In the genomic region with DNA sequence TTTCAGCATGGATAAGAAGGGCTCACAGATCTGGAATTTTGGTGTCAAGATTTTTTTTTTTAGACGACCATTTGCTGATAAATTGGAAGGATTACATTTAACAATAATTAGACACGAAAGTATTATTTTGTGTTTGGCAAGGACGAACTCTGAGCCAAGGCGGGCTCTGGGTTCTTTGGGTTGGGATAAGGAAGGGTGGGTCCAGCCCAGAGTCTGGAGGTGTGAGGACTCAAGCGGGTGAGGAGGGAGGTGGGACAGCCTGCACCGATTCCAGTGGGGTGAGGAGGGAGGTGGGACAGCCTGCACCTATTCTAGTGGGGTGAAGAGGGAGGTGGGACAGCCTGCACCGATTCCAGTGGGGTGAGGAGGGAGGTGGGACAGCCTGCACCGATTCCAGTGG, we compare ENCODE assay signal across 22 cellular contexts. TPM values are rescaled to one million over a fixed set of nuclear protein-coding genes. Genes with fewer than 3 reads are reported as not detected.
DNase-seq lines count a peak whose midpoint lies in the region; ATAC-seq and TF ChIP-seq lines count a peak whose summit lies in the region.
"Had no signal": no experiment of that assay in that cellular context is flagged by ENCODE, and none has a peak within 500 bp of the region (broad histone marks: within the 10 kb centered on the region; RNA-seq: fewer than 3 reads in every experiment).

No MANE protein-coding gene starts in this region.

- TF ChIP-seq CTCF in VCaP (conservative IDR thresholded peaks at IDR 0.05), result no peak
- no peak for TF ChIP-seq CTCF in chondrocyte (IDR thresholded peaks at IDR 0.05)
- no peak for TF ChIP-seq CTCF in neural crest cell (conservative IDR thresholded peaks at IDR 0.05)

- peaks cover 20% of the 10 kb centered on the region for H3K27me3 ChIP-seq in CD8-positive, alpha-beta memory T cell (ENCODE audit: insufficient read depth, low read length, poor library complexity, severe bottlenecking)

- peak; percentile 51 for DNase-seq in chondrocyte (ENCODE audit: low spot score)
- DNase-seq in neural crest cell (ENCODE audit: low read depth, low spot score), result no peak
- no peak for DNase-seq in substantia nigra (lab: John Stamatoyannopoulos, UW)
- DNase-seq in CD8-positive, alpha-beta memory T cell, result no peak
- DNase-seq in DMS53 (lab: John Stamatoyannopoulos, UW), result no peak
- DNase-seq: DMS153, GM23248, H9, IMR-90, KG1, MG63, NCI-H1105 treated with DMSO at 0.1 percent for 48 hours, NCI-H146, NCI-H1930, NCI-H2107, NCI-H748 treated with DMSO at 0.1 percent for 48 hours, Right ventricle myocardium superior had no signal

- H3K4me3 Mint-ChIP-seq in chondrocyte (ENCODE audit: unreplicated experiment) (no peak overlapping the region), neural crest cell (peak overlapping the region; percentile 52)
- H3K4me3 Mint-ChIP-seq in CD8-positive, alpha-beta memory T cell, result peak overlapping the region in 1 of 7 donors; percentile 30
- H3K4me3 Mint-ChIP-seq: H9 had no signal

- peaks cover 38% of the 10 kb centered on the region for H3K27me3 Mint-ChIP-seq in chondrocyte (ENCODE audit: low read depth)
- H3K27me3 Mint-ChIP-seq in neural crest cell (ENCODE audit: low read depth), result no peaks in the 10 kb centered on the region
- H3K27me3 Mint-ChIP-seq in CD8-positive, alpha-beta memory T cell, result peaks cover 40 to 46% of the 10 kb centered on the region in 2 donors

- peaks cover 15% of the 10 kb centered on the region for H3K4me1 ChIP-seq in CD8-positive, alpha-beta memory T cell (ENCODE audit: insufficient read depth, low read length)
- H3K4me1 ChIP-seq: SJSA1 had no signal

- no peak for ATAC-seq in HG02885 (IDR thresholded peaks at IDR 0.05; ENCODE audit: poor library complexity, unreplicated experiment)

- no peak overlapping the region for H3K4me3 ChIP-seq in CD8-positive, alpha-beta memory T cell (ENCODE audit: low read length)
- H3K4me3 ChIP-seq: GM23248, MG63, SJSA1 had no signal

- H3K36me3 ChIP-seq in CD8-positive, alpha-beta memory T cell (ENCODE audit: insufficient read depth, low read length), result no peaks in the 10 kb centered on the region
- H3K36me3 ChIP-seq: MG63, SJSA1 had no signal

- H3K27ac ChIP-seq in VCaP (peak overlapping the region; percentile 34), substantia nigra (ENCODE audit: low read depth, low read length, poor library complexity, severe bottlenecking) (peak overlapping the region; percentile 45)
- no peak overlapping the region for H3K27ac ChIP-seq in CD8-positive, alpha-beta memory T cell (ENCODE audit: low read depth, low read length)
- H3K27ac ChIP-seq: GM23248, SJSA1 had no signal

- no peaks in the 10 kb centered on the region for H3K4me1 Mint-ChIP-seq in chondrocyte (ENCODE audit: low read depth)
- H3K4me1 Mint-ChIP-seq in neural crest cell, result peaks cover 23% of the 10 kb centered on the region
- peaks cover 8 to 20% (median 15%) of the 10 kb centered on the region in 3 donors for H3K4me1 Mint-ChIP-seq in CD8-positive, alpha-beta memory T cell

- POLR2A ChIA-PET in CD8-positive, alpha-beta memory T cell (lab: Charles Lee), result no interaction called here

- no peak overlapping the region for H3K27ac Mint-ChIP-seq in chondrocyte (ENCODE audit: unreplicated experiment)
- no peak overlapping the region for H3K27ac Mint-ChIP-seq in neural crest cell (ENCODE audit: unreplicated experiment)
- H3K27ac Mint-ChIP-seq in CD8-positive, alpha-beta memory T cell, result peak overlapping the region in 1 of 8 donors; percentile 90

- CTCF ChIA-PET in CD8-positive, alpha-beta memory T cell (lab: Charles Lee), result no interaction called here

- no peaks in the 10 kb centered on the region for H3K9me3 ChIP-seq in CD8-positive, alpha-beta memory T cell (ENCODE audit: low read length)
- H3K9me3 ChIP-seq: MG63, SJSA1 had no signal

- no peaks in the 10 kb centered on the region for H3K36me3 Mint-ChIP-seq in chondrocyte (ENCODE audit: low read depth)
- no peaks in the 10 kb centered on the region for H3K36me3 Mint-ChIP-seq in neural crest cell (ENCODE audit: low read depth)
- H3K36me3 Mint-ChIP-seq in CD8-positive, alpha-beta memory T cell, result no peaks in the 10 kb centered on the region

- no peaks in the 10 kb centered on the region for H3K9me3 Mint-ChIP-seq in chondrocyte (ENCODE audit: low read depth)
- no peaks in the 10 kb centered on the region for H3K9me3 Mint-ChIP-seq in neural crest cell
- no peaks in the 10 kb centered on the region for H3K9me3 Mint-ChIP-seq in CD8-positive, alpha-beta memory T cell
- H3K9me3 Mint-ChIP-seq: H9 had no signal

RNA-seq across cellular contexts. Expression of a gene that starts 4.1 kb away (rescaled TPM):
- 0.27 to 0.62 TPM (median 0.37 TPM) in 3 replicates for total RNA-seq in chondrocyte
- total RNA-seq in neural crest cell, result 31.8 and 32.3 TPM in 2 replicates
- under 1 TPM; 0.35 to 0.44 TPM for total RNA-seq in CD8-positive, alpha-beta memory T cell
- 0.07 TPM for polyA plus RNA-seq in CD8-positive, alpha-beta memory T cell
- total RNA-seq: G401, GM23248, IMR-90, SJSA1 had no signal
- polyA plus RNA-seq: BJ, GM23248, IMR-90 had no signal

Comparison
In these comparisons a context has a peak if more than half of its experiments do, and no peak if none do; other contexts are left out.
1. RNA of a gene that starts 4.1 kb away (total RNA-seq): 31.8 to 32.3 TPM in neural crest cell; 0.35 to 0.44 TPM in CD8-positive, alpha-beta memory T cell and 0.27 to 0.62 TPM in chondrocyte; every median in the first group is over 10 times any median in the second.